Comparison of ENCODE assay signal across 1 cellular context in the genomic region with DNA sequence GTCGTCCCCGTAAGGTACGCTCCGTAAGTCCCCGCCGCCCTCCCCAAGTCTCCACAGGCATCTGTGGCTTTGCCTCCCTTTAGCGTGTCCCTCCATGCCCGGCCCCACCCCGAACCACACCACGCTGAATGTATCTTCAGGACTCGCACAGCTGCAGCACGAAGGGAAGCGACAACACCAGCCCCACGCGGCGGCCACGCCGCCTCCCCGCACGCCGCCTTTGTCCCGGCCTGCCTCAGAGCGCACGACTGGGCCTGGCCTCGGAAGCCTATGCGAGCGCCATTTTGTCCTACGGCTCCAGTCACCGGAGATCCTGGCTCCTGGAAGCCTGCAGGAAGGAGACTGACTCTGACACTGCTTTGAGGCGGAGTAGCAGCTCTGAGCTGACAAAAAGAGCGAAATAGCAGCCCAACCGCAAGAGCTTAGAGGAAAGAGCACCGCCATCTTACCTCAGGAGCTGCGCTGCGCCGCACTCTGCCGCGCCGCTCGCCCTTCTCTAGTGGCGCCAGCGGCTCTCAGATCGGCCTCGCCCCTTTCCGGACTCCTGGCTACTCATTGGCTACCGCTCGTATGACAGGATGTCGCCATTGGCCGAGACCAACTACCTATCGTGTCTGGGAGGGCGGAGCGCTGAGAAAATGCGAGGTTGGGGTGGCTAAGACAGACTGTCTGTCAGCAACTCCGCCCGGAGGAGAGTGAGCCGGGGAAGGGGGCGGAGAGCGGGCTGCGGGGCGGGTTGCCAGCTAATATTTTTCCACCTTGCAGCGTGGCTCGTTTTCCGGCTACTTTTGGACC.
A peak's percentile ranks its signal among the peaks of the same experiment; 100 is the strongest.
TF ChIP-seq lines count a peak whose summit lies in the region.

A gene with protein sequence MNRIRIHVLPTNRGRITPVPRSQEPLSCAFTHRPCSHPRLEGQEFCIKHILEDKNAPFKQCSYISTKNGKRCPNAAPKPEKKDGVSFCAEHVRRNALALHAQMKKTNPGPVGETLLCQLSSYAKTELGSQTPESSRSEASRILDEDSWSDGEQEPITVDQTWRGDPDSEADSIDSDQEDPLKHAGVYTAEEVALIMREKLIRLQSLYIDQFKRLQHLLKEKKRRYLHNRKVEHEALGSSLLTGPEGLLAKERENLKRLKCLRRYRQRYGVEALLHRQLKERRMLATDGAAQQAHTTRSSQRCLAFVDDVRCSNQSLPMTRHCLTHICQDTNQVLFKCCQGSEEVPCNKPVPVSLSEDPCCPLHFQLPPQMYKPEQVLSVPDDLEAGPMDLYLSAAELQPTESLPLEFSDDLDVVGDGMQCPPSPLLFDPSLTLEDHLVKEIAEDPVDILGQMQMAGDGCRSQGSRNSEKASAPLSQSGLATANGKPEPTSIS (minus strand): TSS at position 501 of the 795 bp plus-strand sequence. CDS start 606 bp downstream, outside the sequence.

TF ChIP-seq in A549, 52 proteins besides CTCF, POLR2A, EP300 and RAD21 (continued from another document):
- TF ChIP-seq MAZ (IDR thresholded peaks at IDR 0.05; ENCODE audit: borderline replicate concordance, low read depth, low read length): no peak
- no peak for TF ChIP-seq CBX2 (IDR thresholded peaks at IDR 0.05; ENCODE audit: borderline replicate concordance, low read depth)
- TF ChIP-seq SREBF2 (IDR thresholded peaks at IDR 0.05): no peak
- peak; percentile 6 for TF ChIP-seq MAFK (IDR thresholded peaks at IDR 0.05; ENCODE audit: partially characterized antibody)
- TF ChIP-seq, protein P1, sequence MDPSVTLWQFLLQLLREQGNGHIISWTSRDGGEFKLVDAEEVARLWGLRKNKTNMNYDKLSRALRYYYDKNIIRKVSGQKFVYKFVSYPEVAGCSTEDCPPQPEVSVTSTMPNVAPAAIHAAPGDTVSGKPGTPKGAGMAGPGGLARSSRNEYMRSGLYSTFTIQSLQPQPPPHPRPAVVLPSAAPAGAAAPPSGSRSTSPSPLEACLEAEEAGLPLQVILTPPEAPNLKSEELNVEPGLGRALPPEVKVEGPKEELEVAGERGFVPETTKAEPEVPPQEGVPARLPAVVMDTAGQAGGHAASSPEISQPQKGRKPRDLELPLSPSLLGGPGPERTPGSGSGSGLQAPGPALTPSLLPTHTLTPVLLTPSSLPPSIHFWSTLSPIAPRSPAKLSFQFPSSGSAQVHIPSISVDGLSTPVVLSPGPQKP (IDR thresholded peaks at IDR 0.05; ENCODE audit: low read depth, low read length): no peak
- TF ChIP-seq EHMT2 (IDR thresholded peaks at IDR 0.05; ENCODE audit: low read depth): no peak
- no peak for TF ChIP-seq NPAS2 (CRISPR knock-in tag; IDR thresholded peaks at IDR 0.05; ENCODE audit: borderline replicate concordance)
- TF ChIP-seq, protein P2, sequence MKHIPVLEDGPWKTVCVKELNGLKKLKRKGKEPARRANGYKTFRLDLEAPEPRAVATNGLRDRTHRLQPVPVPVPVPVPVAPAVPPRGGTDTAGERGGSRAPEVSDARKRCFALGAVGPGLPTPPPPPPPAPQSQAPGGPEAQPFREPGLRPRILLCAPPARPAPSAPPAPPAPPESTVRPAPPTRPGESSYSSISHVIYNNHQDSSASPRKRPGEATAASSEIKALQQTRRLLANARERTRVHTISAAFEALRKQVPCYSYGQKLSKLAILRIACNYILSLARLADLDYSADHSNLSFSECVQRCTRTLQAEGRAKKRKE (CRISPR knock-in tag; IDR thresholded peaks at IDR 0.05; ENCODE audit: low read depth): no peak
- no peak for TF ChIP-seq POLR2AphosphoS2 (conservative IDR thresholded peaks at IDR 0.05; ENCODE audit: low read length)
- TF ChIP-seq, protein P3, sequence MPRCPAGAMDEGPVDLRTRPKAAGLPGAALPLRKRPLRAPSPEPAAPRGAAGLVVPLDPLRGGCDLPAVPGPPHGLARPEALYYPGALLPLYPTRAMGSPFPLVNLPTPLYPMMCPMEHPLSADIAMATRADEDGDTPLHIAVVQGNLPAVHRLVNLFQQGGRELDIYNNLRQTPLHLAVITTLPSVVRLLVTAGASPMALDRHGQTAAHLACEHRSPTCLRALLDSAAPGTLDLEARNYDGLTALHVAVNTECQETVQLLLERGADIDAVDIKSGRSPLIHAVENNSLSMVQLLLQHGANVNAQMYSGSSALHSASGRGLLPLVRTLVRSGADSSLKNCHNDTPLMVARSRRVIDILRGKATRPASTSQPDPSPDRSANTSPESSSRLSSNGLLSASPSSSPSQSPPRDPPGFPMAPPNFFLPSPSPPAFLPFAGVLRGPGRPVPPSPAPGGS (IDR thresholded peaks at IDR 0.05): peak; percentile 92
- TF ChIP-seq HOXB5 (CRISPR knock-in tag; IDR thresholded peaks at IDR 0.05): no peak
- TF ChIP-seq ESRRA (IDR thresholded peaks at IDR 0.05; ENCODE audit: borderline replicate concordance, low read length): no peak
- TF ChIP-seq HEYL (CRISPR knock-in tag; IDR thresholded peaks at IDR 0.05): no peak
- TF ChIP-seq ZFP36 (IDR thresholded peaks at IDR 0.05; ENCODE audit: borderline replicate concordance, partially characterized antibody): no peak
- TF ChIP-seq, protein P4, sequence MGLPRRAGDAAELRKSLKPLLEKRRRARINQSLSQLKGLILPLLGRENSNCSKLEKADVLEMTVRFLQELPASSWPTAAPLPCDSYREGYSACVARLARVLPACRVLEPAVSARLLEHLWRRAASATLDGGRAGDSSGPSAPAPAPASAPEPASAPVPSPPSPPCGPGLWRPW (IDR thresholded peaks at IDR 0.05): no peak
- TF ChIP-seq EHF (CRISPR knock-in tag; IDR thresholded peaks at IDR 0.05): no peak
- TF ChIP-seq FOSL2 (IDR thresholded peaks at IDR 0.05): no peak
- no peak for TF ChIP-seq FOSL2 (CRISPR knock-in tag; IDR thresholded peaks at IDR 0.05)
- TF ChIP-seq JUNB (IDR thresholded peaks at IDR 0.05): no peak
- TF ChIP-seq, protein P5, sequence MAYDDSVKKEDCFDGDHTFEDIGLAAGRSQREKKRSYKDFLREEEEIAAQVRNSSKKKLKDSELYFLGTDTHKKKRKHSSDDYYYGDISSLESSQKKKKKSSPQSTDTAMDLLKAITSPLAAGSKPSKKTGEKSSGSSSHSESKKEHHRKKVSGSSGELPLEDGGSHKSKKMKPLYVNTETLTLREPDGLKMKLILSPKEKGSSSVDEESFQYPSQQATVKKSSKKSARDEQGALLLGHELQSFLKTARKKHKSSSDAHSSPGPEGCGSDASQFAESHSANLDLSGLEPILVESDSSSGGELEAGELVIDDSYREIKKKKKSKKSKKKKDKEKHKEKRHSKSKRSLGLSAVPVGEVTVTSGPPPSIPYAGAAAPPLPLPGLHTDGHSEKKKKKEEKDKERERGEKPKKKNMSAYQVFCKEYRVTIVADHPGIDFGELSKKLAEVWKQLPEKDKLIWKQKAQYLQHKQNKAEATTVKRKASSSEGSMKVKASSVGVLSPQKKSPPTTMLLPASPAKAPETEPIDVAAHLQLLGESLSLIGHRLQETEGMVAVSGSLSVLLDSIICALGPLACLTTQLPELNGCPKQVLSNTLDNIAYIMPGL (CRISPR knock-in tag; IDR thresholded peaks at IDR 0.05; ENCODE audit: borderline replicate concordance): no peak; the same call in 1 of the 2 replicates
- 0 out of 2 replicates have a peak, but pooled peaks have one; percentile 30 for TF ChIP-seq HDAC2 (IDR thresholded peaks at IDR 0.05)
- no peak for TF ChIP-seq ZNF302 (CRISPR knock-in tag; IDR thresholded peaks at IDR 0.05)
- no peak for TF ChIP-seq NR3C1 (IDR thresholded peaks at IDR 0.05)
- TF ChIP-seq, protein P6, sequence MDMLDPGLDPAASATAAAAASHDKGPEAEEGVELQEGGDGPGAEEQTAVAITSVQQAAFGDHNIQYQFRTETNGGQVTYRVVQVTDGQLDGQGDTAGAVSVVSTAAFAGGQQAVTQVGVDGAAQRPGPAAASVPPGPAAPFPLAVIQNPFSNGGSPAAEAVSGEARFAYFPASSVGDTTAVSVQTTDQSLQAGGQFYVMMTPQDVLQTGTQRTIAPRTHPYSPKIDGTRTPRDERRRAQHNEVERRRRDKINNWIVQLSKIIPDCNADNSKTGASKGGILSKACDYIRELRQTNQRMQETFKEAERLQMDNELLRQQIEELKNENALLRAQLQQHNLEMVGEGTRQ (IDR thresholded peaks at IDR 0.05): no peak
- TF ChIP-seq KDM1A (IDR thresholded peaks at IDR 0.05; ENCODE audit: low read depth): no peak
- TF ChIP-seq FOSB (CRISPR knock-in tag; IDR thresholded peaks at IDR 0.05): no peak
- TF ChIP-seq, protein P7, sequence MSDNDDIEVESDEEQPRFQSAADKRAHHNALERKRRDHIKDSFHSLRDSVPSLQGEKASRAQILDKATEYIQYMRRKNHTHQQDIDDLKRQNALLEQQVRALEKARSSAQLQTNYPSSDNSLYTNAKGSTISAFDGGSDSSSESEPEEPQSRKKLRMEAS (IDR thresholded peaks at IDR 0.05): peak; percentile 75
- TF ChIP-seq TFCP2L1 (CRISPR knock-in tag; IDR thresholded peaks at IDR 0.05): 0 out of 2 replicates have a peak, but pooled peaks have one; percentile 25
- TF ChIP-seq BHLHE40 (IDR thresholded peaks at IDR 0.05; ENCODE audit: low read depth, low read length): no peak
- no peak for TF ChIP-seq HOXA7 (CRISPR knock-in tag; IDR thresholded peaks at IDR 0.05)
- TF ChIP-seq SMC3 (IDR thresholded peaks at IDR 0.05): no peak
- no peak for TF ChIP-seq TP53 (CRISPR knock-in tag; IDR thresholded peaks at IDR 0.05)
- peak; percentile 87 for TF ChIP-seq KDM5A (IDR thresholded peaks at IDR 0.05)
- TF ChIP-seq MYC (IDR thresholded peaks at IDR 0.05; ENCODE audit: borderline replicate concordance, low read length): peak; percentile 10
- TF ChIP-seq, protein P8, sequence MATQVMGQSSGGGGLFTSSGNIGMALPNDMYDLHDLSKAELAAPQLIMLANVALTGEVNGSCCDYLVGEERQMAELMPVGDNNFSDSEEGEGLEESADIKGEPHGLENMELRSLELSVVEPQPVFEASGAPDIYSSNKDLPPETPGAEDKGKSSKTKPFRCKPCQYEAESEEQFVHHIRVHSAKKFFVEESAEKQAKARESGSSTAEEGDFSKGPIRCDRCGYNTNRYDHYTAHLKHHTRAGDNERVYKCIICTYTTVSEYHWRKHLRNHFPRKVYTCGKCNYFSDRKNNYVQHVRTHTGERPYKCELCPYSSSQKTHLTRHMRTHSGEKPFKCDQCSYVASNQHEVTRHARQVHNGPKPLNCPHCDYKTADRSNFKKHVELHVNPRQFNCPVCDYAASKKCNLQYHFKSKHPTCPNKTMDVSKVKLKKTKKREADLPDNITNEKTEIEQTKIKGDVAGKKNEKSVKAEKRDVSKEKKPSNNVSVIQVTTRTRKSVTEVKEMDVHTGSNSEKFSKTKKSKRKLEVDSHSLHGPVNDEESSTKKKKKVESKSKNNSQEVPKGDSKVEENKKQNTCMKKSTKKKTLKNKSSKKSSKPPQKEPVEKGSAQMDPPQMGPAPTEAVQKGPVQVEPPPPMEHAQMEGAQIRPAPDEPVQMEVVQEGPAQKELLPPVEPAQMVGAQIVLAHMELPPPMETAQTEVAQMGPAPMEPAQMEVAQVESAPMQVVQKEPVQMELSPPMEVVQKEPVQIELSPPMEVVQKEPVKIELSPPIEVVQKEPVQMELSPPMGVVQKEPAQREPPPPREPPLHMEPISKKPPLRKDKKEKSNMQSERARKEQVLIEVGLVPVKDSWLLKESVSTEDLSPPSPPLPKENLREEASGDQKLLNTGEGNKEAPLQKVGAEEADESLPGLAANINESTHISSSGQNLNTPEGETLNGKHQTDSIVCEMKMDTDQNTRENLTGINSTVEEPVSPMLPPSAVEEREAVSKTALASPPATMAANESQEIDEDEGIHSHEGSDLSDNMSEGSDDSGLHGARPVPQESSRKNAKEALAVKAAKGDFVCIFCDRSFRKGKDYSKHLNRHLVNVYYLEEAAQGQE (IDR thresholded peaks at IDR 0.05): no peak
- no peak for TF ChIP-seq CBX8 (IDR thresholded peaks at IDR 0.05)
- TF ChIP-seq CHD2 (IDR thresholded peaks at IDR 0.05; ENCODE audit: low read length, partially characterized antibody): no peak
